36 cellular contexts compared by ENCODE assay signal in the genomic region with DNA sequence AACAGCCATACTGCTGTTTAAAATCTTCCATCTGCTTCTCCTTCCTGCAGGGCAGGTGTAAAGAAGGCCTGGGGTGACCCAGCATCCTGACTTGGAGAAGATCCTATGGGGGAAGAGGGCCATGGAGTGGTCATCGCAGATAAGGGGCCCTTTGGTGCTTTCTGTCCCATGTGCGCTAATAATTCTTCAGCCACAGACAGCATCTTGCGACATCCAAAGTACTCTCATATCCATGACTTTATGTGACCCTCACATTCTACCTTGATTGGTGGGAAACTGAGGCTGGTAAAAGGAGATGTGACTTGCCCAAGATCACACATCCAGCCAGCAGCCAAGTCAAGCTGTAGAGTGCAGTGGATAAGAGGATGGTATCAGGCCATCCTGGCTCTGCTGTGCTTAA. TPM values are rescaled to one million over a fixed set of nuclear protein-coding genes. Genes with fewer than 3 reads are reported as not detected.
"Had no signal": no experiment of that assay in that cellular context is flagged by ENCODE, and none has a peak within 500 bp of the region (broad histone marks: within the 10 kb centered on the region; RNA-seq: fewer than 3 reads in every experiment).

No MANE protein-coding gene starts in this region.

- H3K9me3 ChIP-seq: colonic mucosa, esophagus squamous epithelium, heart right ventricle, left ventricle myocardium inferior, lower lobe of right lung, mucosa of descending colon, prostate gland, right atrium auricular region, sigmoid colon, stomach, thyroid gland, upper lobe of left lung, vagina had no signal

- H3K4me1 ChIP-seq: colonic mucosa, lower lobe of right lung, prostate gland had no signal

- H3K36me3 ChIP-seq: colonic mucosa, esophagus squamous epithelium, heart right ventricle, left ventricle myocardium inferior, lower lobe of right lung, prostate gland, right atrium auricular region, sigmoid colon, stomach, thyroid gland, upper lobe of left lung, vagina had no signal

- H3K4me3 ChIP-seq: colonic mucosa, esophagus squamous epithelium, heart right ventricle, left ventricle myocardium inferior, lower lobe of right lung, mucosa of descending colon, prostate gland, right atrium auricular region, sigmoid colon, stomach, thyroid gland, upper lobe of left lung, vagina had no signal

- H3K27ac ChIP-seq: colonic mucosa, esophagus squamous epithelium, heart right ventricle, left ventricle myocardium inferior, lower lobe of right lung, prostate gland, right atrium auricular region, stomach, thyroid gland, upper lobe of left lung had no signal

- DNase-seq: colonic mucosa; effector CD8-positive, alpha-beta T cell; esophagus squamous epithelium; foreskin melanocyte; glutamatergic neuron; heart right ventricle; hypothalamus; immature natural killer cell; islet precursor cell; kidney glomerular epithelial cell; left colon; left ventricle myocardium inferior; lower lobe of right lung; mucosa of descending colon; naive B cell; nucleus accumbens; sigmoid colon; stimulated activated CD4-positive, alpha-beta T cell treated with anti-CD3 and anti-CD28 coated beads, Interleukin-2, amount 100 ng/mL, for 24 hours; stimulated activated CD4-positive, alpha-beta T cell treated with anti-CD3 and anti-CD28 coated beads, Interleukin-4, amount 100 ng/mL, for 24 hours; stimulated activated naive CD4-positive, alpha-beta T cell treated with Interleukin-2 at 50 U/mL for 16 hours; stomach; thyroid gland; upper lobe of left lung had no signal

- FAIRE-seq: endothelial cell of umbilical vein had no signal

- ATAC-seq: left colon; lower lobe of right lung; mucosa of descending colon; natural killer cell treated with Interleukin-12 subunit alpha and Interleukin-12 subunit beta and Interleukin-15 and Interleukin-18, amount 100 ng/mL, for 72 hours; stimulated activated effector memory CD8-positive, alpha-beta T cell treated with anti-CD3 and anti-CD28 coated beads, Interleukin-12 subunit alpha, Interleukin-12 subunit beta, amount 100 ng/mL, for 72 hours had no signal

- H3K27me3 ChIP-seq: colonic mucosa, right atrium auricular region, sigmoid colon, thyroid gland, vagina had no signal

RNA-seq across cellular contexts. Expression of a gene that starts 44.3 kb away (rescaled TPM):
- total RNA-seq: chondrocyte; endothelial cell of umbilical vein; epithelial cell of proximal tubule; esophagus squamous epithelium; natural killer cell treated with Interleukin-12 subunit alpha and Interleukin-12 subunit beta and Interleukin-15 and Interleukin-18, amount 100 ng/mL, for 72 hours; neural crest cell; osteocyte; prostate gland; skeletal muscle tissue; subcutaneous adipose tissue; temporal lobe; thyroid gland; vagina had no signal
- polyA plus RNA-seq: endothelial cell of umbilical vein, immature natural killer cell, stomach had no signal
